ENCODE assay signal across 20 cellular contexts in genomic region chr1:125118147-125118993, GRCh38.
DNase-seq lines count a peak whose midpoint lies in the region; ATAC-seq, FAIRE-seq and TF ChIP-seq lines count a peak whose summit lies in the region.
"Had no signal": no experiment of that assay in that cellular context is flagged by ENCODE, and none has a peak within 500 bp of the region (broad histone marks: within the 10 kb centered on the region; RNA-seq: fewer than 3 reads in every experiment).

No MANE protein-coding gene starts in this region.

- no peak for TF ChIP-seq CTCF in GM20000 (IDR thresholded peaks at IDR 0.05; ENCODE audit: extremely low read depth, missing control alignments)
- no peak for TF ChIP-seq CTCF in kidney (IDR thresholded peaks at IDR 0.05; ENCODE audit: borderline replicate concordance, extremely low read depth, insufficient read depth)

- H3K4me1 ChIP-seq in kidney (ENCODE audit: control insufficient read depth in 1 of 2, insufficient read depth in 1 of 2, low read depth in 1 of 2, low read length in 2 of 2), result no peaks in the 10 kb centered on the region

- no peaks in the 10 kb centered on the region for H3K36me3 ChIP-seq in kidney (ENCODE audit: control insufficient read depth in 1 of 2, insufficient read depth in 2 of 2, low read length in 2 of 2)

- no peak overlapping the region for H3K9ac ChIP-seq in kidney (ENCODE audit: low read length in 2 of 2)
- H3K9ac ChIP-seq: GM23248 had no signal

- H3K27ac ChIP-seq in kidney (ENCODE audit: low read depth in 2 of 2, low read length in 2 of 2), result no peak overlapping the region
- H3K27ac ChIP-seq: GM23248 had no signal

- no peak for ATAC-seq in sciatic nerve
- no peak for ATAC-seq in GM21786 (IDR thresholded peaks at IDR 0.05; ENCODE audit: unreplicated experiment)

- H3K4me3 ChIP-seq in kidney (ENCODE audit: low read length in 2 of 2), result no peak overlapping the region
- H3K4me3 ChIP-seq: GM23248 had no signal

- no peaks in the 10 kb centered on the region for H3K9me3 ChIP-seq in kidney (ENCODE audit: control insufficient read depth in 1 of 2, low read length in 2 of 2)

- intact Hi-C loops in kidney (cut with DNase I), result no loop called here
- intact Hi-C loops in sciatic nerve (cut with DNase I), result no loop called here

- DNase-seq in activated gamma-delta T cell (lab: John Stamatoyannopoulos, UW) (peak; percentile 3), activated gamma-delta T cell treated with Interleukin-2 at 50 U/mL for 16 hours (no peak), GM20000 (ENCODE audit: low spot score) (peak; percentile 1), kidney (peak; percentile 55), sciatic nerve (ENCODE audit: low spot score) (peak; percentile 48), kidney glomerular epithelial cell (lab: John Stamatoyannopoulos, UW) (no peak)
- no peak for DNase-seq in NK-92 treated with Interleukin-12 subunit alpha and Interleukin-12 subunit beta, amount 100 ng/mL, for 24 hours (lab: John Stamatoyannopoulos, UW)
- DNase-seq: C1 segment of cervical spinal cord; Calu3; CD4-positive, alpha-beta T cell; DMS153; DMS79 treated with DMSO at 0.1 percent for 48 hours; EL; GM23248 had no signal

- no peak for FAIRE-seq in kidney (lab: Jason Lieb, UNC)
- FAIRE-seq: A204.1, G401.6, GM12892, GM19239, H54 had no signal

Comparison
In these comparisons a context has a peak if more than half of its experiments do, and no peak if none do; other contexts are left out.
1. DNase-seq: peak in activated gamma-delta T cell (single experiment), GM20000 (single experiment), kidney (single experiment) and sciatic nerve (single experiment); none in activated gamma-delta T cell treated with Interleukin-2 at 50 U/mL for 16 hours (single experiment), NK-92 treated with Interleukin-12 subunit alpha and Interleukin-12 subunit beta, amount 100 ng/mL, for 24 hours (single experiment) and kidney glomerular epithelial cell (single experiment).